1 cellular context compared by ENCODE assay signal in genomic region chr17:3723556-3724372, GRCh38.
TF ChIP-seq lines count a peak whose summit lies in the region.

TSS of gene HASPIN (plus strand) at chr17:3723903. CDS start at chr17:3723936, 33 bp downstream.

TF ChIP-seq in H1, 55 proteins besides CTCF, POLR2A, EP300 and RAD21 (continued from another document):
- TF ChIP-seq CBX5 (IDR thresholded peaks at IDR 0.05; ENCODE audit: low read depth, low read length) (no peak), ASH2L (IDR thresholded peaks at IDR 0.05; ENCODE audit: low read length) (peak; percentile 56), KDM4A (IDR thresholded peaks at IDR 0.05; ENCODE audit: low read depth, low read length, severe bottlenecking) (peak; percentile 88), SP2 (IDR thresholded peaks at IDR 0.05; ENCODE audit: low read length) (no peak), E2F6 (IDR thresholded peaks at IDR 0.05) (peak; percentile 55), GTF2F1 (IDR thresholded peaks at IDR 0.05; ENCODE audit: borderline replicate concordance, low read depth, low read length) (peak; percentile 56; the same call in 1 of the 2 replicates), CREB1 (IDR thresholded peaks at IDR 0.05) (peak; percentile 84), CHD1 (IDR thresholded peaks at IDR 0.05; ENCODE audit: low read depth, low read length) (no peak; the same call in 1 of the 2 replicates), POU5F1 (IDR thresholded peaks at IDR 0.05; ENCODE audit: low read depth, low read length) (no peak), JUND (IDR thresholded peaks at IDR 0.05; ENCODE audit: low read length) (0 out of 2 replicates have a peak, but pooled peaks have one; percentile 41), SP4 (IDR thresholded peaks at IDR 0.05; ENCODE audit: low read length) (peak; percentile 83; the same call in 1 of the 2 replicates), ATF2 (IDR thresholded peaks at IDR 0.05; ENCODE audit: low read length) (no peak), USF2 (IDR thresholded peaks at IDR 0.05; ENCODE audit: low read length) (no peak), CEBPB (IDR thresholded peaks at IDR 0.05; ENCODE audit: low read depth, low read length) (no peak), TAF7 (optimal IDR thresholded peaks at IDR 0.05; ENCODE audit: borderline replicate concordance, low read depth, low read length) (peak; percentile 71), SIN3A (conservative IDR thresholded peaks at IDR 0.05 in 1 of 2, IDR thresholded peaks at IDR 0.05 in 1 of 2; ENCODE audit: low read depth in 1 of 2, low read length in 2 of 2) (peak; percentile 78 to 87; a peak in 3 of 4 replicates), SUZ12 (IDR thresholded peaks at IDR 0.05; ENCODE audit: low read length) (no peak), PHF8 (conservative IDR thresholded peaks at IDR 0.05; ENCODE audit: low read depth, low read length) (peak; percentile 93), NRF1 (IDR thresholded peaks at IDR 0.05; ENCODE audit: low read depth, low read length) (peak; percentile 95), POLR2AphosphoS5 (IDR thresholded peaks at IDR 0.05; ENCODE audit: low read depth, low read length) (peak; percentile 83), BRCA1 (IDR thresholded peaks at IDR 0.05; ENCODE audit: low read depth, low read length) (peak; percentile 91), TCF12 (IDR thresholded peaks at IDR 0.05; ENCODE audit: low read depth, low read length) (no peak), RXRA (IDR thresholded peaks at IDR 0.05; ENCODE audit: insufficient read depth, low read depth, low read length) (no peak)
TF ChIP-seq in H1: peak in this region for 25.
